Comparison of ENCODE assay signal across 8 cellular contexts in the genomic region with DNA sequence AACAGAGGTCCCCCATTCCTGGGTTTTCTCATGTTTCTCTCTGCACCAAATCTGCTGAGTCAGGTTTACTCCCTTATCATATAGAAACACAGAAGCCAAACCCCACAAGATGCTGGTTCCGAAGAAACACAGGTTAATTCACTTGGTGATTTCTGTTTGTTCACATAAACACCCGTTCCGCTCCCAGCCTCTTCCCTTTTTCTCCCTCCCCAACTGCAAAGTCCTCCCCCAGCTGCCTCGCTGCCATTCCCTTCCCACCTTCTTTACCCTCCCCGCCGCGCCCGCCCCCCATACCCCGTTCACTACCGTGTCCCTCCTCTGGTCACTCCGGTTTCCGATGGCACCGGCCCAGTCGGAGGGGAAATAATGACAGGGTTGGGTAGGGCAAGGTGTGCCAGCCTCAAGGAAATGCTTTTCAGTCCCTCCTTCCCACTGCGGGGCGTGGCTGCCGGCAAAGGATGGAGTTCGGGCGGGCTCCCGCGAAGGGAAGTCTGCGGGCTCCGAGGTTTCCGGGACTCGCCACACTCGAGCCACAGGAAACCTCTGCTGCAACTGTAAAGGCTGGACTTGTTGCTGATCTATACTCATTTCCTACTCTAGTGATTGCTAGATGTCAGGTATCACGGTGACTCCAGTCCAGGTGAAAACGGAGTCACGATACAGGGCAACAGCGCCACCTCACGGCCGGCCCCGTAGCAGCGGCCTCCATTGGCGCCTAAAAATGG.
A peak's percentile ranks its signal among the peaks of the same experiment; 100 is the strongest.
DNase-seq lines count a peak whose midpoint lies in the region.

A gene with protein sequence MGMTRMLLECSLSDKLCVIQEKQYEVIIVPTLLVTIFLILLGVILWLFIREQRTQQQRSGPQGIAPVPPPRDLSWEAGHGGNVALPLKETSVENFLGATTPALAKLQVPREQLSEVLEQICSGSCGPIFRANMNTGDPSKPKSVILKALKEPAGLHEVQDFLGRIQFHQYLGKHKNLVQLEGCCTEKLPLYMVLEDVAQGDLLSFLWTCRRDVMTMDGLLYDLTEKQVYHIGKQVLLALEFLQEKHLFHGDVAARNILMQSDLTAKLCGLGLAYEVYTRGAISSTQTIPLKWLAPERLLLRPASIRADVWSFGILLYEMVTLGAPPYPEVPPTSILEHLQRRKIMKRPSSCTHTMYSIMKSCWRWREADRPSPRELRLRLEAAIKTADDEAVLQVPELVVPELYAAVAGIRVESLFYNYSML (minus strand): TSS at position 393 of the 725 bp plus-strand sequence. CDS start 39,434 bp downstream, outside the sequence.

- no peak within 1 kb of the TSS for H3K27ac ChIP-seq in caudate nucleus (ENCODE audit: low read depth, low read length)

- DNase-seq in DMS153 treated with DMSO at 0.1 percent for 48 hours (lab: John Stamatoyannopoulos, UW; ENCODE audit: unreplicated experiment) (peak; percentile 70), HAP-1 (ENCODE audit: low spot score in 2 of 2) (peak; percentile 51 to 81), NCI-H187 (lab: John Stamatoyannopoulos, UW) (peak; percentile 59 to 67), caudate nucleus (lab: John Stamatoyannopoulos, UW) (peak in 49 of 61 donors; percentile 0 to 75 (median 39)), kidney tubule cell (ENCODE audit: low spot score) (peak; percentile 91), NCI-H446 treated with DMSO at 0.1 percent for 48 hours (lab: John Stamatoyannopoulos, UW) (no peak)
- DNase-seq in activated CD4-positive, CD25-positive, alpha-beta regulatory T cell (lab: John Stamatoyannopoulos, UW), result peak in 3 of 4 experiments; percentile 10 to 26 (median 13)
- DNase-seq in stimulated activated CD4-positive, alpha-beta T cell treated with anti-CD3 and anti-CD28 coated beads, Interleukin-15, amount 100 ng/mL, for 48 hours (ENCODE audit: low read depth in 2 of 2), result peak; percentile 33 to 56

- no peaks in the 10 kb centered on the region for H3K36me3 ChIP-seq in HAP-1 (replicated peaks)

- peak within 1 kb of the TSS; percentile 50 for H3K4me3 ChIP-seq in HAP-1

- peaks cover 4% of the 10 kb centered on the region for H3K4me1 ChIP-seq in HAP-1

- no peaks in the 10 kb centered on the region for H3K9me3 ChIP-seq in HAP-1

- peaks cover 5% of the 10 kb centered on the region for H3K27me3 ChIP-seq in HAP-1 (ENCODE audit: low read depth)

- in situ Hi-C loops in HAP-1 (cut with MboI; ENCODE audit: low sequenced_read_pairs), result no loop called here
